Comparison of ENCODE assay signal across 23 cellular contexts in the genomic region with DNA sequence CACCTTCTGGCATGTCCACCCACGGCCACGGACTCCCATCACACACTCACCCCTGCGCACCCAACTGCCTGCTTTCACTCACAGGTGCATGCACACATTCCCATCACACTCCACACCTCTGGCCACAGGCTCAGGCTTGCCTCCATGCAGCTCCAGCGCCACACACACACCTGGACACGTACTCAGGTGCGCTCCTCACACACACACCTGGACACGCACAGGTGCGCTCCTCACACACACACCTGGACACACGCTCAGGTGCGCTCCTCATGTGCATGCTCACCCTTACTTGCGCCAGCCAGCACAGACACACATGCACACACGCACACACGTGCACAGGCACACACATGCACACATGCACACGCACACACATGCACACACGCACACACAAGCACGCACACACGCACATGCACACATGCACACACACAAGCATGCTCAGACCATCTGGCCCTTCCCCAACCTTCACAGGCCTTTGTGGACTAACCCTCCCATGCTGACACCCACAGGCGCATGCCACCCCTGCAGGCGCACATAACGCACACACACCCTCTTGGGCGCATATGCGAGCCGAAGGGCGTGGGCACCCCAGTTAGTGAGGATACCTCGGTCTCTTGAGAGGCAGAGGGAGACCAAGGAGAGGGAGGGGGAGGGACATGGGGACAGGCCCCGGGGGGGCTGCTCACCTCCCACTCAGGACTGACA. TPM values are rescaled to one million over a fixed set of nuclear protein-coding genes. Genes with fewer than 3 reads are reported as not detected.
"Had no signal": no experiment of that assay in that cellular context is flagged by ENCODE, and none has a peak within 500 bp of the region (broad histone marks: within the 10 kb centered on the region; RNA-seq: fewer than 3 reads in every experiment).

No MANE protein-coding gene starts in this region.

- DNase-seq: activated CD4-positive, alpha-beta T cell treated with anti-CD3 and anti-CD28 coated beads, Interleukin-2, amount 50 U/mL, for 48 hours; activated CD8-positive, alpha-beta memory T cell treated with anti-CD3 and anti-CD28 coated beads, Interleukin-2, amount 10 ng/mL, durations not matched to agents 7 days and 5 days; activated naive CD8-positive, alpha-beta T cell treated with anti-CD3 and anti-CD28 coated beads, Interleukin-2, amount 10 ng/mL, durations not matched to agents 7 days and 5 days; activated T-cell treated with anti-CD3 and anti-CD28 coated beads, Interleukin-2, amount 50 U/mL, for 4 hours; cortex of kidney; effector CD8-positive, alpha-beta T cell; islet precursor cell; natural killer cell; occipital lobe; stimulated activated CD4-positive, alpha-beta T cell treated with anti-CD3 and anti-CD28 coated beads, Interleukin-12 subunit alpha, Interleukin-12 subunit beta, amount 100 ng/mL, for 4 hours; stimulated activated naive CD4-positive, alpha-beta T cell treated with Interleukin-2 at 50 U/mL for 16 hours had no signal

- H3K4me3 Mint-ChIP-seq: activated CD8-positive, alpha-beta memory T cell treated with anti-CD3 and anti-CD28 coated beads, Interleukin-2, amount 10 ng/mL, durations not matched to agents 7 days and 5 days; activated naive CD8-positive, alpha-beta T cell treated with anti-CD3 and anti-CD28 coated beads, Interleukin-2, amount 10 ng/mL, durations not matched to agents 7 days and 5 days; activated T-cell treated with anti-CD3 and anti-CD28 coated beads, Interleukin-2, amount 50 U/mL, for 4 hours; memory B cell; natural killer cell had no signal

- H3K4me1 ChIP-seq: heart left ventricle, left lung, suprapubic skin had no signal

- H3K9me3 ChIP-seq: heart left ventricle, left lung, suprapubic skin had no signal

- H3K36me3 ChIP-seq: heart left ventricle, left lung, suprapubic skin had no signal

- H3K4me1 Mint-ChIP-seq: activated CD8-positive, alpha-beta memory T cell treated with anti-CD3 and anti-CD28 coated beads, Interleukin-2, amount 10 ng/mL, durations not matched to agents 7 days and 5 days; natural killer cell had no signal

- H3K4me3 ChIP-seq: heart left ventricle, left lung, suprapubic skin had no signal

- H3K27ac ChIP-seq: heart left ventricle, left lung, suprapubic skin had no signal

- H3K9me3 Mint-ChIP-seq: activated naive CD8-positive, alpha-beta T cell treated with anti-CD3 and anti-CD28 coated beads, Interleukin-2, amount 10 ng/mL, durations not matched to agents 7 days and 5 days; activated T-cell treated with anti-CD3 and anti-CD28 coated beads, Interleukin-2, amount 50 U/mL, for 4 hours; memory B cell; natural killer cell had no signal

- H3K36me3 Mint-ChIP-seq: activated CD8-positive, alpha-beta memory T cell treated with anti-CD3 and anti-CD28 coated beads, Interleukin-2, amount 10 ng/mL, durations not matched to agents 7 days and 5 days; activated naive CD8-positive, alpha-beta T cell treated with anti-CD3 and anti-CD28 coated beads, Interleukin-2, amount 10 ng/mL, durations not matched to agents 7 days and 5 days; memory B cell; natural killer cell had no signal

- H3K27ac Mint-ChIP-seq: activated CD8-positive, alpha-beta memory T cell treated with anti-CD3 and anti-CD28 coated beads, Interleukin-2, amount 10 ng/mL, durations not matched to agents 7 days and 5 days; activated naive CD8-positive, alpha-beta T cell treated with anti-CD3 and anti-CD28 coated beads, Interleukin-2, amount 10 ng/mL, durations not matched to agents 7 days and 5 days; memory B cell; natural killer cell had no signal

- ATAC-seq: activated CD4-positive, CD25-positive, alpha-beta regulatory T cell treated with anti-CD3 and anti-CD28 coated beads, Interleukin-2, amount 50 U/mL, for 24 hours; activated CD8-positive, alpha-beta memory T cell treated with anti-CD3 and anti-CD28 coated beads, Interleukin-2, amount 10 ng/mL, durations not matched to agents 7 days and 5 days; activated T-cell treated with anti-CD3 and anti-CD28 coated beads, Interleukin-2, amount 50 U/mL, for 4 hours; left lung; natural killer cell had no signal

RNA-seq across cellular contexts. Expression of a gene that starts 8.3 kb away (rescaled TPM):
- total RNA-seq: activated CD8-positive, alpha-beta memory T cell treated with anti-CD3 and anti-CD28 coated beads, Interleukin-2, amount 10 ng/mL, durations not matched to agents 7 days and 5 days; activated naive CD8-positive, alpha-beta T cell treated with anti-CD3 and anti-CD28 coated beads, Interleukin-2, amount 10 ng/mL, durations not matched to agents 7 days and 5 days; cardiac septum; heart left ventricle; natural killer cell had no signal

RNA-seq across cellular contexts. Expression of a gene that starts 22.6 kb away (rescaled TPM):
- total RNA-seq: activated naive CD8-positive, alpha-beta T cell treated with anti-CD3 and anti-CD28 coated beads, Interleukin-2, amount 10 ng/mL, durations not matched to agents 7 days and 5 days; cardiac septum; fibroblast of lung; heart left ventricle; natural killer cell; pulmonary artery endothelial cell; T-helper 2 cell treated with Interferon-gamma antibody and Interleukin-4, amounts not matched to agents 100 ng/mL and 5 ng/mL, for 36 hours; urinary bladder had no signal
- polyA plus RNA-seq: fibroblast of lung, heart left ventricle, urinary bladder had no signal

RNA-seq across cellular contexts. Expression of a gene that starts 24.6 kb away (rescaled TPM):
- total RNA-seq: activated CD8-positive, alpha-beta memory T cell treated with anti-CD3 and anti-CD28 coated beads, Interleukin-2, amount 10 ng/mL, durations not matched to agents 7 days and 5 days; activated naive CD8-positive, alpha-beta T cell treated with anti-CD3 and anti-CD28 coated beads, Interleukin-2, amount 10 ng/mL, durations not matched to agents 7 days and 5 days; activated T-cell treated with anti-CD3 and anti-CD28 coated beads, Interleukin-2, amount 50 U/mL, for 4 hours; cardiac septum; fibroblast of lung; frontal cortex; heart left ventricle; left lung; mucosa of gallbladder; natural killer cell; occipital lobe; pulmonary artery endothelial cell; suprapubic skin; T-helper 2 cell treated with Interferon-gamma antibody and Interleukin-4, amounts not matched to agents 100 ng/mL and 5 ng/mL, for 36 hours; urinary bladder had no signal
- polyA plus RNA-seq: fibroblast of lung, heart left ventricle, urinary bladder had no signal
